ENCODE assay signal across 8 cellular contexts in genomic region chr18:41955688-41956087, GRCh38. TPM values are rescaled to one million over a fixed set of nuclear protein-coding genes. Genes with fewer than 3 reads are reported as not detected.
DNase-seq lines count a peak whose midpoint lies in the region; ATAC-seq and TF ChIP-seq lines count a peak whose summit lies in the region.

No MANE protein-coding gene starts in this region.

- no peak for TF ChIP-seq EP300 in transverse colon (IDR thresholded peaks at IDR 0.05; ENCODE audit: low read depth)

- no peaks in the 10 kb centered on the region for H3K9me3 ChIP-seq in transverse colon

- H3K4me1 Mint-ChIP-seq in activated naive CD4-positive, alpha-beta T cell treated with anti-CD3 and anti-CD28 coated beads for 36 hours (ENCODE audit: low read depth): peaks cover 36% of the 10 kb centered on the region
- peaks cover 35% of the 10 kb centered on the region for H3K4me1 Mint-ChIP-seq in activated T-helper 17 cell treated with anti-CD3 and anti-CD28 coated beads, Interleukin-2, amount 50 U/mL, for 72 hours

- WGBS in transverse colon (ENCODE audit: low coverage in 1 of 2), 2 donors: 9 to 10% methylated on average over 11 of the region's 11 CpGs

- H3K4me3 ChIP-seq in transverse colon: peak overlapping the region; percentile 67 to 96 (median 86)

- no peak for ATAC-seq in activated T-helper 17 cell treated with anti-CD3 and anti-CD28 coated beads, Interleukin-2, amount 50 U/mL, for 72 hours (replicated peaks)
- ATAC-seq in HG03521 (IDR thresholded peaks at IDR 0.05; ENCODE audit: unreplicated experiment): no peak

- H3K36me3 Mint-ChIP-seq in activated naive CD4-positive, alpha-beta T cell treated with anti-CD3 and anti-CD28 coated beads for 36 hours (ENCODE audit: low read depth): peaks cover 26% of the 10 kb centered on the region
- peaks cover 56% of the 10 kb centered on the region for H3K36me3 Mint-ChIP-seq in activated T-helper 17 cell treated with anti-CD3 and anti-CD28 coated beads, Interleukin-2, amount 50 U/mL, for 72 hours (ENCODE audit: low read depth)

- no peak for TF ChIP-seq POLR2A in transverse colon (IDR thresholded peaks at IDR 0.05)

- no peak for DNase-seq in activated naive CD4-positive, alpha-beta T cell treated with anti-CD3 and anti-CD28 coated beads for 36 hours
- DNase-seq in activated naive CD4-positive, alpha-beta T cell treated with anti-CD3 and anti-CD28 coated beads, Interleukin-2, amount 50 U/mL, for 16 hours: no peak
- DNase-seq in kidney tubule cell (ENCODE audit: low spot score) (peak; percentile 13), transverse colon (no peak), DMS153 treated with DMSO at 0.1 percent for 48 hours (lab: John Stamatoyannopoulos, UW; ENCODE audit: unreplicated experiment) (no peak), amygdala (lab: John Stamatoyannopoulos, UW) (no peak)

- in situ Hi-C loops in transverse colon (cut with MboI; ENCODE audit: low pct_ligation_motif_present in 1 of 4, low pct_unique_long_range_greater_than_20kb in 1 of 4, low sequenced_read_pairs in 3 of 4): no loop called here

- H3K27ac ChIP-seq in transverse colon: peak overlapping the region; percentile 65 to 88 (median 84)

- no peak for TF ChIP-seq CTCF in transverse colon (IDR thresholded peaks at IDR 0.05)

- H3K27me3 Mint-ChIP-seq in activated naive CD4-positive, alpha-beta T cell treated with anti-CD3 and anti-CD28 coated beads for 36 hours (ENCODE audit: low read depth): no peaks in the 10 kb centered on the region
- no peaks in the 10 kb centered on the region for H3K27me3 Mint-ChIP-seq in activated T-helper 17 cell treated with anti-CD3 and anti-CD28 coated beads, Interleukin-2, amount 50 U/mL, for 72 hours

- no peaks in the 10 kb centered on the region for H3K9me3 Mint-ChIP-seq in activated naive CD4-positive, alpha-beta T cell treated with anti-CD3 and anti-CD28 coated beads for 36 hours
- no peaks in the 10 kb centered on the region for H3K9me3 Mint-ChIP-seq in activated T-helper 17 cell treated with anti-CD3 and anti-CD28 coated beads, Interleukin-2, amount 50 U/mL, for 72 hours

- peaks cover 10 to 28% (median 12%) of the 10 kb centered on the region in 4 donors for H3K4me1 ChIP-seq in transverse colon

- H3K36me3 ChIP-seq in transverse colon: peaks cover 0 to 5% (median 0%) of the 10 kb centered on the region in 4 donors

- intact Hi-C loops in activated naive CD4-positive, alpha-beta T cell treated with anti-CD3 and anti-CD28 coated beads for 36 hours (cut with micrococcal nuclease): loop anchor here (1.0 kb wide), 3 partner anchors 8 to 28 kb away; no protein-coding TSS in a partner anchor
- intact Hi-C loops in transverse colon (cut with DNase I; ENCODE audit: low total_unique reads): no loop called here

- H3K27ac Mint-ChIP-seq in activated naive CD4-positive, alpha-beta T cell treated with anti-CD3 and anti-CD28 coated beads for 36 hours: peak overlapping the region; percentile 97
- peak overlapping the region; percentile 98 for H3K27ac Mint-ChIP-seq in activated T-helper 17 cell treated with anti-CD3 and anti-CD28 coated beads, Interleukin-2, amount 50 U/mL, for 72 hours

- H3K4me3 Mint-ChIP-seq in activated naive CD4-positive, alpha-beta T cell treated with anti-CD3 and anti-CD28 coated beads for 36 hours: peak overlapping the region; percentile 100
- H3K4me3 Mint-ChIP-seq in activated T-helper 17 cell treated with anti-CD3 and anti-CD28 coated beads, Interleukin-2, amount 50 U/mL, for 72 hours: peak overlapping the region; percentile 99

- CTCF ChIA-PET in activated naive CD4-positive, alpha-beta T cell treated with anti-CD3 and anti-CD28 coated beads for 36 hours (lab: Charles Lee): interaction anchor here (0.7 kb wide), 1 partner anchor 16 kb away, joined by 3 read pairs; no protein-coding TSS in a partner anchor

- H3K27me3 ChIP-seq in transverse colon: no peaks in the 10 kb centered on the region

RNA-seq across cellular contexts. Expression of gene PIK3C3, which starts 0.7 kb away (rescaled TPM):
- 10 to 100 TPM; 35.3 to 35.4 TPM for total RNA-seq in activated naive CD4-positive, alpha-beta T cell treated with anti-CD3 and anti-CD28 coated beads for 36 hours
- total RNA-seq in activated T-helper 17 cell treated with anti-CD3 and anti-CD28 coated beads, Interleukin-2, amount 50 U/mL, for 72 hours: 100 to 1,000 TPM in 1 of 2 donors, 10 to 100 TPM in 1; 53.7 to 106 TPM
- total RNA-seq in transverse colon: 10 to 100 TPM; 20.2 to 70.7 (median 45.2) TPM
